Comparison of ENCODE assay signal across 34 cellular contexts in the genomic region with DNA sequence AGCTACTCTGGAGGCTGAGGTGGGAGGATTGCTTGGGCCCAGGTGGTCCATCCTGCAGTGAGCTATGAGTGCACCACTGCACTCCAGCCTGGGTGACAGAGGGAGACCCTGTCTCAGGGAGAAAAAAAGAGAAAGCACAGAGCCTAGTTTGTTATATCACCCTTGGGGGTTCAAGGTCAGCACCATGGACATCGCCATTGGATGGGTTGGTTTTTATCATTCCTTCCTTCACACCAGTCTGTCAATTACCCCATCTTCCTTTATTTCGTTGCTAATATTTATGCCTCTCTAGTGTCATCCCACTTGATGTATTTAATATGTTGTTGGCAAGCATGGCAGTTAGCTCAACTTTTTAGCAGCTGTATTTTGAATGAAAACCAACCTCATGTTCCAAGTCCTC.
"Had no signal": no experiment of that assay in that cellular context is flagged by ENCODE, and none has a peak within 500 bp of the region (broad histone marks: within the 10 kb centered on the region; RNA-seq: fewer than 3 reads in every experiment).

No MANE protein-coding gene starts in this region.

- H3K27me3 ChIP-seq: adrenal gland, body of pancreas, esophagus muscularis mucosa, heart right ventricle, hepatocyte had no signal

- H3K4me1 Mint-ChIP-seq: activated naive CD4-positive, alpha-beta T cell treated with anti-CD3 and anti-CD28 coated beads, Interleukin-2, amount 50 U/mL, for 24 hours had no signal

- H3K4me2 ChIP-seq: hepatocyte had no signal

- H3K79me2 ChIP-seq: hepatocyte had no signal

- H3K9me3 Mint-ChIP-seq: activated CD4-positive, alpha-beta memory T cell treated with anti-CD3 and anti-CD28 coated beads for 36 hours; activated CD4-positive, alpha-beta T cell treated with anti-CD3 and anti-CD28 coated beads, Interleukin-2, amount 10 ng/mL, durations not matched to agents 24 days and 14 days; activated naive CD4-positive, alpha-beta T cell treated with anti-CD3 and anti-CD28 coated beads for 36 hours; activated naive CD4-positive, alpha-beta T cell treated with anti-CD3 and anti-CD28 coated beads, Interleukin-2, amount 50 U/mL, for 24 hours; activated naive CD8-positive, alpha-beta T cell treated with anti-CD3 and anti-CD28 coated beads for 36 hours; activated naive CD8-positive, alpha-beta T cell treated with anti-CD3 and anti-CD28 coated beads, Interleukin-2, amount 50 U/mL, for 24 hours; activated T-helper 1 cell treated with anti-CD3 and anti-CD28 coated beads, Interleukin-12 subunit alpha, Interleukin-12 subunit beta, Interleukin-2, Interleukin-4 antibody, amounts not matched to agents 30 ng/mL and 10 ng/mL and 1 ng/mL, durations not matched to agents 14 hours and 24 hours and 36 hours; activated T-helper 2 cell treated with anti-CD3 and anti-CD28 coated beads, Interferon-gamma antibody, Interleukin-2, Interleukin-4, amounts not matched to agents 10 μg/mL and 5 μg/mL and 100 μg/mL, durations not matched to agents 14 hours and 24 hours and 36 hours; effector memory CD8-positive, alpha-beta T cell had no signal

- H2AFZ ChIP-seq: hepatocyte had no signal

- H3K27me3 Mint-ChIP-seq: activated CD4-positive, alpha-beta memory T cell treated with anti-CD3 and anti-CD28 coated beads for 36 hours; activated CD4-positive, alpha-beta T cell treated with anti-CD3 and anti-CD28 coated beads for 36 hours; activated CD8-positive, alpha-beta memory T cell treated with anti-CD3 and anti-CD28 coated beads, Interleukin-2, amount 10 ng/mL, durations not matched to agents 7 days and 5 days had no signal

- FAIRE-seq: colon, frontal cortex had no signal

- H3K27ac ChIP-seq: adrenal gland, body of pancreas, hepatocyte had no signal

- H3K9me3 ChIP-seq: adrenal gland, body of pancreas, esophagus muscularis mucosa, heart right ventricle had no signal

- H3K27ac Mint-ChIP-seq: activated CD4-positive, alpha-beta memory T cell treated with anti-CD3 and anti-CD28 coated beads for 36 hours; activated CD4-positive, alpha-beta T cell treated with anti-CD3 and anti-CD28 coated beads for 36 hours; activated CD4-positive, alpha-beta T cell treated with anti-CD3 and anti-CD28 coated beads, Interleukin-2, amount 10 ng/mL, durations not matched to agents 24 days and 14 days; activated CD8-positive, alpha-beta memory T cell treated with anti-CD3 and anti-CD28 coated beads, Interleukin-2, amount 10 ng/mL, durations not matched to agents 7 days and 5 days; activated CD8-positive, alpha-beta T cell treated with anti-CD3 and anti-CD28 coated beads, Interleukin-2, amount 10 ng/mL, durations not matched to agents 7 days and 5 days; activated naive CD4-positive, alpha-beta T cell treated with anti-CD3 and anti-CD28 coated beads for 36 hours; activated naive CD4-positive, alpha-beta T cell treated with anti-CD3 and anti-CD28 coated beads, Interleukin-2, amount 50 U/mL, for 24 hours; activated naive CD8-positive, alpha-beta T cell treated with anti-CD3 and anti-CD28 coated beads for 36 hours; activated naive CD8-positive, alpha-beta T cell treated with anti-CD3 and anti-CD28 coated beads, Interleukin-2, amount 50 U/mL, for 24 hours; activated T-helper 1 cell treated with anti-CD3 and anti-CD28 coated beads, Interleukin-12 subunit alpha, Interleukin-12 subunit beta, Interleukin-2, Interleukin-4 antibody, amounts not matched to agents 30 ng/mL and 10 ng/mL and 1 ng/mL, durations not matched to agents 14 hours and 24 hours and 36 hours; activated T-helper 2 cell treated with anti-CD3 and anti-CD28 coated beads, Interferon-gamma antibody, Interleukin-2, Interleukin-4, amounts not matched to agents 10 μg/mL and 5 μg/mL and 100 μg/mL, durations not matched to agents 14 hours and 24 hours and 36 hours; effector memory CD8-positive, alpha-beta T cell had no signal

- H3K36me3 Mint-ChIP-seq: activated CD4-positive, alpha-beta memory T cell treated with anti-CD3 and anti-CD28 coated beads for 36 hours; activated CD8-positive, alpha-beta memory T cell treated with anti-CD3 and anti-CD28 coated beads, Interleukin-2, amount 10 ng/mL, durations not matched to agents 7 days and 5 days; activated naive CD4-positive, alpha-beta T cell treated with anti-CD3 and anti-CD28 coated beads, Interleukin-2, amount 50 U/mL, for 24 hours; activated naive CD8-positive, alpha-beta T cell treated with anti-CD3 and anti-CD28 coated beads for 36 hours had no signal

- H3K36me3 ChIP-seq: adrenal gland, esophagus muscularis mucosa, heart right ventricle had no signal

- ATAC-seq: activated CD4-positive, alpha-beta T cell treated with anti-CD3 and anti-CD28 coated beads for 36 hours; activated CD8-positive, alpha-beta memory T cell treated with anti-CD3 and anti-CD28 coated beads, Interleukin-2, amount 10 ng/mL, durations not matched to agents 7 days and 5 days; activated CD8-positive, alpha-beta T cell treated with anti-CD3 and anti-CD28 coated beads, Interleukin-2, amount 10 ng/mL, durations not matched to agents 7 days and 5 days; activated naive CD8-positive, alpha-beta T cell treated with anti-CD3 and anti-CD28 coated beads, Interleukin-2, amount 50 U/mL, for 24 hours; body of pancreas; effector memory CD8-positive, alpha-beta T cell; heart right ventricle had no signal

- DNase-seq: activated CD4-positive, alpha-beta memory T cell treated with anti-CD3 and anti-CD28 coated beads for 36 hours; activated CD4-positive, alpha-beta T cell treated with anti-CD3 and anti-CD28 coated beads for 36 hours; activated CD4-positive, alpha-beta T cell treated with anti-CD3 and anti-CD28 coated beads, Interleukin-2, amount 10 ng/mL, durations not matched to agents 24 days and 14 days; activated CD4-positive, CD25-positive, alpha-beta regulatory T cell; activated CD4-positive, CD25-positive, alpha-beta regulatory T cell treated with anti-CD3 and anti-CD28 coated beads, Interleukin-2, amount 50 U/mL, for 72 hours; activated CD8-positive, alpha-beta memory T cell treated with anti-CD3 and anti-CD28 coated beads, Interleukin-2, amount 10 ng/mL, durations not matched to agents 7 days and 5 days; activated CD8-positive, alpha-beta memory T cell treated with anti-CD3 and anti-CD28 coated beads, Interleukin-2, amount 50 U/mL, for 4 hours; activated CD8-positive, alpha-beta T cell treated with anti-CD3 and anti-CD28 coated beads, Interleukin-2, amount 10 ng/mL, durations not matched to agents 7 days and 5 days; activated effector memory CD4-positive, alpha-beta T cell treated with anti-CD3 and anti-CD28 coated beads, Interleukin-2, amount 50 U/mL, for 16 hours; activated naive CD4-positive, alpha-beta T cell treated with anti-CD3 and anti-CD28 coated beads for 36 hours; activated naive CD8-positive, alpha-beta T cell treated with anti-CD3 and anti-CD28 coated beads for 36 hours; activated naive CD8-positive, alpha-beta T cell treated with anti-CD3 and anti-CD28 coated beads, Interleukin-2, amount 50 U/mL, for 24 hours; activated T-cell treated with anti-CD3 and anti-CD28 coated beads, Interleukin-2, amount 50 U/mL, for 1 hour; activated T-cell treated with anti-CD3 and anti-CD28 coated beads, Interleukin-2, amount 50 U/mL, for 48 hours; amygdala; aorta; body of pancreas; caudate nucleus; cortex of kidney; dermis blood vessel endothelial cell; effector CD4-positive, alpha-beta T cell; effector memory CD8-positive, alpha-beta T cell; erythroblast; foreskin fibroblast; heart right ventricle; T-helper 2 cell had no signal

- H3K4me3 ChIP-seq: adrenal gland, body of pancreas, esophagus muscularis mucosa, heart right ventricle, hepatocyte had no signal

- H3K4me3 Mint-ChIP-seq: activated CD4-positive, alpha-beta memory T cell treated with anti-CD3 and anti-CD28 coated beads for 36 hours; activated CD4-positive, alpha-beta T cell treated with anti-CD3 and anti-CD28 coated beads for 36 hours; activated CD4-positive, alpha-beta T cell treated with anti-CD3 and anti-CD28 coated beads, Interleukin-2, amount 10 ng/mL, durations not matched to agents 24 days and 14 days; activated CD8-positive, alpha-beta memory T cell treated with anti-CD3 and anti-CD28 coated beads, Interleukin-2, amount 10 ng/mL, durations not matched to agents 7 days and 5 days; activated CD8-positive, alpha-beta T cell treated with anti-CD3 and anti-CD28 coated beads, Interleukin-2, amount 10 ng/mL, durations not matched to agents 7 days and 5 days; activated naive CD4-positive, alpha-beta T cell treated with anti-CD3 and anti-CD28 coated beads for 36 hours; activated naive CD4-positive, alpha-beta T cell treated with anti-CD3 and anti-CD28 coated beads, Interleukin-2, amount 50 U/mL, for 24 hours; activated naive CD8-positive, alpha-beta T cell treated with anti-CD3 and anti-CD28 coated beads for 36 hours; activated naive CD8-positive, alpha-beta T cell treated with anti-CD3 and anti-CD28 coated beads, Interleukin-2, amount 50 U/mL, for 24 hours; activated T-helper 1 cell treated with anti-CD3 and anti-CD28 coated beads, Interleukin-12 subunit alpha, Interleukin-12 subunit beta, Interleukin-2, Interleukin-4 antibody, amounts not matched to agents 30 ng/mL and 10 ng/mL and 1 ng/mL, durations not matched to agents 14 hours and 24 hours and 36 hours; effector memory CD8-positive, alpha-beta T cell had no signal
